18 cellular contexts compared by ENCODE assay signal in genomic region chr1:162580315-162580714, GRCh38. TPM values are rescaled to one million over a fixed set of nuclear protein-coding genes. Genes with fewer than 3 reads are reported as not detected.
DNase-seq lines count a peak whose midpoint lies in the region; ATAC-seq and TF ChIP-seq lines count a peak whose summit lies in the region.
"Had no signal": no experiment of that assay in that cellular context is flagged by ENCODE, and none has a peak within 500 bp of the region (broad histone marks: within the 10 kb centered on the region; RNA-seq: fewer than 3 reads in every experiment).

No MANE protein-coding gene starts in this region.

- peaks cover 10% of the 10 kb centered on the region for H3K36me3 Mint-ChIP-seq in activated naive CD4-positive, alpha-beta T cell treated with anti-CD3 and anti-CD28 coated beads, Interleukin-2, amount 10 ng/mL, durations not matched to agents 7 days and 5 days

- no peaks in the 10 kb centered on the region for H3K4me1 Mint-ChIP-seq in activated naive CD4-positive, alpha-beta T cell treated with anti-CD3 and anti-CD28 coated beads, Interleukin-2, amount 10 ng/mL, durations not matched to agents 7 days and 5 days
- H3K4me1 Mint-ChIP-seq: CD14-positive monocyte had no signal

- CTCF ChIA-PET in activated naive CD4-positive, alpha-beta T cell treated with anti-CD3 and anti-CD28 coated beads, Interleukin-2, amount 10 ng/mL, durations not matched to agents 7 days and 5 days (lab: Charles Lee): no interaction called here

- no peak overlapping the region for H3K4me3 ChIP-seq in heart left ventricle
- H3K4me3 ChIP-seq: A549, HAP-1 had no signal

- H3K9me3 Mint-ChIP-seq in activated naive CD4-positive, alpha-beta T cell treated with anti-CD3 and anti-CD28 coated beads, Interleukin-2, amount 10 ng/mL, durations not matched to agents 7 days and 5 days: no peaks in the 10 kb centered on the region
- H3K9me3 Mint-ChIP-seq: CD14-positive monocyte; CD4-positive, alpha-beta memory T cell; HFFc6 had no signal

- H3K27ac ChIP-seq in heart left ventricle (no peak overlapping the region), VCaP (peak overlapping the region; percentile 87)
- H3K27ac ChIP-seq: 22Rv1, A549 had no signal

- no peaks in the 10 kb centered on the region for H3K27me3 ChIP-seq in heart left ventricle

- H3K4me1 ChIP-seq in heart left ventricle: peaks cover 0 to 12% (median 0%) of the 10 kb centered on the region in 12 donors
- H3K4me1 ChIP-seq: A549, HAP-1 had no signal

- no peak for TF ChIP-seq POLR2A in heart left ventricle (IDR thresholded peaks at IDR 0.05)

- TF ChIP-seq CTCF in heart left ventricle (IDR thresholded peaks at IDR 0.05) (no peak), VCaP (conservative IDR thresholded peaks at IDR 0.05) (no peak)

- intact Hi-C loops in Right ventricle myocardium superior (cut with DNase I): no loop called here
- intact Hi-C loops in heart left ventricle (cut with DNase I): no loop called here

- no peaks in the 10 kb centered on the region for H3K27me3 Mint-ChIP-seq in activated naive CD4-positive, alpha-beta T cell treated with anti-CD3 and anti-CD28 coated beads, Interleukin-2, amount 10 ng/mL, durations not matched to agents 7 days and 5 days
- H3K27me3 Mint-ChIP-seq: CD4-positive, alpha-beta memory T cell had no signal

- H3K36me3 ChIP-seq in heart left ventricle: peaks cover 0 to 89% (median 56%) of the 10 kb centered on the region in 9 donors

- H3K9me3 ChIP-seq in heart left ventricle: no peaks in the 10 kb centered on the region
- H3K9me3 ChIP-seq: A549, HAP-1 had no signal

- ATAC-seq in Right ventricle myocardium superior (ENCODE audit: poor library complexity) (peak; percentile 39), heart left ventricle (no peak), HG03025 (IDR thresholded peaks at IDR 0.05; ENCODE audit: low FRiP score, unreplicated experiment) (no peak)
- ATAC-seq: A549, HepG2 had no signal

- DNase-seq in Right ventricle myocardium superior (no peak), heart left ventricle (no peak), myocyte (ENCODE audit: low read depth) (peak; percentile 31), dedifferentiated amniotic fluid mesenchymal stem cell (ENCODE audit: extremely low spot score) (no peak), HuH-7 (ENCODE audit: low spot score) (no peak)
- no peak for DNase-seq in activated naive CD4-positive, alpha-beta T cell treated with anti-CD3 and anti-CD28 coated beads, Interleukin-2, amount 10 ng/mL, durations not matched to agents 7 days and 5 days
- DNase-seq: AML-193; CD4-positive, alpha-beta memory T cell; DMS79 treated with DMSO at 0.1 percent for 48 hours; GF-D8; HFFc6 had no signal

- no peak overlapping the region for H3K4me3 Mint-ChIP-seq in activated naive CD4-positive, alpha-beta T cell treated with anti-CD3 and anti-CD28 coated beads, Interleukin-2, amount 10 ng/mL, durations not matched to agents 7 days and 5 days
- H3K4me3 Mint-ChIP-seq: CD14-positive monocyte; CD4-positive, alpha-beta memory T cell; HFFc6 had no signal

- no peak overlapping the region for H3K27ac Mint-ChIP-seq in activated naive CD4-positive, alpha-beta T cell treated with anti-CD3 and anti-CD28 coated beads, Interleukin-2, amount 10 ng/mL, durations not matched to agents 7 days and 5 days
- H3K27ac Mint-ChIP-seq: CD14-positive monocyte had no signal

RNA-seq across cellular contexts. Expression of gene UAP1, which starts 18.8 kb away (rescaled TPM):
- total RNA-seq in Right ventricle myocardium superior (27.4 TPM), heart left ventricle (10 to 100 TPM; 18.1 to 34.0 (median 21.1) TPM), myocyte (32.3 and 47.2 TPM in 2 replicates)
- 10 to 100 TPM; 18.2 to 34.3 TPM for polyA plus RNA-seq in heart left ventricle
- polyA plus RNA-seq in myocyte (2012): 57.8 TPM

RNA-seq across cellular contexts. Expression of gene DDR2, which starts 51.9 kb away (rescaled TPM):
- 36.6 TPM for total RNA-seq in Right ventricle myocardium superior
- total RNA-seq in heart left ventricle: 10 to 100 TPM; 16.4 to 55.3 (median 25.9) TPM
- 1 to 10 TPM; 5.0 to 7.4 TPM for polyA plus RNA-seq in heart left ventricle
- 51.4 and 65.3 TPM in 2 replicates for total RNA-seq in myocyte
- 43.2 TPM for polyA plus RNA-seq in myocyte (2012)
- polyA plus RNA-seq: CD14-positive monocyte had no signal
